Comparison of ENCODE assay signal across 9 cellular contexts in the genomic region with DNA sequence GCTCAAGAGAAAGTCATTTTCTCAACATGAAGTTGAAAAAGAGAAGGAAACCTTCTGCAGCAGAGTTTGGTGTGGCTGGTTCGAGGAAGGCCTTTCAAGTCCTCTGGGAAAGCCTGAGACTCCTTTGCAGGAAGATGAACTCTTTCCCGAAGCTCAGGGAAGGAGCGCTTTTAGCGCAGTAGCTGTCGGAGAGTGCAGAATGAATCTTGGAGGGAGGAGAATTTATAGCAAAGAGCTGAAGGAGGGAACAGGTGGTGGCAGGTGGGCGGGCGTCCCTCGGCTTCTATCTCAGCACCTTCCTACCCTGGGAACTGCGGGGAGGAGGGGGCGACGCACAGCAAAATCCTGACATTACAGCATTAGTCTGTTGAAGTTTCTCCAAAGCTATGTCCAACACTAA. TPM values are rescaled to one million over a fixed set of nuclear protein-coding genes. Genes with fewer than 3 reads are reported as not detected.
A peak's percentile ranks its signal among the peaks of the same experiment; 100 is the strongest.
DNase-seq lines count a peak whose midpoint lies in the region; ATAC-seq and TF ChIP-seq lines count a peak whose summit lies in the region.
"Had no signal": no experiment of that assay in that cellular context is flagged by ENCODE, and none has a peak within 500 bp of the region (broad histone marks: within the 10 kb centered on the region; RNA-seq: fewer than 3 reads in every experiment).

A gene (minus strand): TSS at position 198 of the 400 bp plus-strand sequence. CDS start 436 bp downstream, outside the sequence.

- H2BK5ac ChIP-seq in IMR-90 (ENCODE audit: low read depth, low read length, poor library complexity, severe bottlenecking) = peak within 1 kb of the TSS; percentile 35

- H3K18ac ChIP-seq in IMR-90 (ENCODE audit: low read depth, low read length) = peak within 1 kb of the TSS; percentile 74

- H3K27ac ChIP-seq in AG04450 (ENCODE audit: low read depth, low read length) (peak within 1 kb of the TSS; percentile 88), IMR-90 (ENCODE audit: insufficient read depth, low read length) (peak within 1 kb of the TSS; percentile 61), cingulate gyrus (ENCODE audit: low read depth, low read length) (peak within 1 kb of the TSS; percentile 75)

- CTCF ChIA-PET in AG04450 (lab: Charles Lee) (interaction anchor here (0.6 to 3.1 kb wide), 5 partner anchors 19 to 116 kb away, joined by 3 to 21 read pairs (median 4); no protein-coding TSS in a partner anchor), IMR-90 (lab: Yijun Ruan, JAX) (interaction anchor here (1.0 to 1.4 kb wide), 2 partner anchors 17 to 70 kb away, joined by 3 to 4 read pairs; no protein-coding TSS in a partner anchor)

- H3K9me3 Mint-ChIP-seq in naive B cell = no peaks in the 10 kb centered on the region

- peak within 1 kb of the TSS; percentile 94 for H2BK120ac ChIP-seq in IMR-90 (ENCODE audit: low read depth, low read length)

- H3K9me1 ChIP-seq in IMR-90 (ENCODE audit: insufficient read depth, low read length) = no peaks in the 10 kb centered on the region

- no TSS peak for BruUV-seq in IMR-90 (replicated peaks; lab: Mats Ljungman, UMichigan)

- no peak within 1 kb of the TSS for H2AK5ac ChIP-seq in IMR-90 (ENCODE audit: low read depth, low read length)

- H3K14ac ChIP-seq in IMR-90 (replicated peaks; ENCODE audit: low read depth, low read length) = peak within 1 kb of the TSS; percentile 93

- peaks cover 3 to 8% (median 8%) of the 10 kb centered on the region in 3 donors for H3K4me1 Mint-ChIP-seq in naive B cell

- DNase-seq in AG04450 (ENCODE audit: low read depth, low spot score) (no peak), IMR-90 (peak; percentile 7), naive B cell (no peak), NCI-H2107 (lab: John Stamatoyannopoulos, UW) (no peak), NCI-H1105 (lab: John Stamatoyannopoulos, UW) (no peak)
- DNase-seq: effector CD8-positive, alpha-beta T cell had no signal

- peaks cover 33 to 41% (median 34%) of the 10 kb centered on the region in 3 donors for H3K27me3 Mint-ChIP-seq in naive B cell

- H4K20me1 ChIP-seq in IMR-90 (ENCODE audit: insufficient read depth, low read length) = no peaks in the 10 kb centered on the region

- peak within 1 kb of the TSS; percentile 65; the same call in 1 of the 2 replicates for H3K56ac ChIP-seq in IMR-90 (ENCODE audit: extremely low read depth, insufficient read depth, low read length)

- no peak for TF ChIP-seq POLR2A in IMR-90 (IDR thresholded peaks at IDR 0.05; ENCODE audit: low read depth, low read length)

- H4K5ac ChIP-seq in IMR-90 (ENCODE audit: low read depth, low read length) = peak within 1 kb of the TSS; percentile 58

- H3K4me3 ChIP-seq in AG04450 (ENCODE audit: low read depth, low read length) (peak within 1 kb of the TSS; percentile 79), IMR-90 (ENCODE audit: insufficient read depth, low read depth, low read length) (peak within 1 kb of the TSS; percentile 63)

- dilution Hi-C loops in IMR-90 (cut with HindIII; ENCODE audit: low sequenced_read_pairs, unreplicated experiment) = no loop called here

- peak within 1 kb of the TSS in 1 of 6 donors; percentile 21 for H3K27ac Mint-ChIP-seq in naive B cell

- H3K4me3 Mint-ChIP-seq in naive B cell = peak within 1 kb of the TSS; percentile 72 to 87 (median 82)

- no peak for TF ChIP-seq RAD21 in IMR-90 (IDR thresholded peaks at IDR 0.05; ENCODE audit: low read length)

- peak within 1 kb of the TSS; percentile 85 for H3K4ac ChIP-seq in IMR-90 (ENCODE audit: low read depth, low read length)

- peak within 1 kb of the TSS; percentile 97 for H3K4me2 ChIP-seq in IMR-90 (ENCODE audit: low read depth, low read length)

- POLR2A ChIA-PET in AG04450 (lab: Yijun Ruan, JAX) (no interaction called here), IMR-90 (lab: Charles Lee; ENCODE audit: unreplicated experiment) (interaction anchor here (0.6 kb wide), 1 partner anchor 653 kb away, joined by 3 read pairs; no protein-coding TSS in a partner anchor)

- peak within 1 kb of the TSS; percentile 93 for H4K91ac ChIP-seq in IMR-90 (ENCODE audit: insufficient read depth, low read depth, low read length)

- ATAC-seq in IMR-90 (ENCODE audit: low read depth) (no peak), naive B cell (ENCODE audit: low read depth in 2 of 2) (no peak), GM21423 (IDR thresholded peaks at IDR 0.05; ENCODE audit: unreplicated experiment) (no peak), GM18870 (IDR thresholded peaks at IDR 0.05; ENCODE audit: unreplicated experiment) (no peak)

- peak within 1 kb of the TSS; percentile 100 for H2AFZ ChIP-seq in IMR-90 (replicated peaks; ENCODE audit: low read length, poor library complexity)

- H4K8ac ChIP-seq in IMR-90 (ENCODE audit: low read depth in 2 of 2, low read length in 2 of 2) = peak within 1 kb of the TSS; percentile 75 to 94

- 6% methylated on average over 3 of the region's 11 CpGs; no CpG with 5 or more reads in 1 of the 2 experiments for WGBS in IMR-90 (ENCODE audit: extremely low coverage in 2 of 2, insufficient read length in 1 of 2), 2 experiments

- H3K36me3 Mint-ChIP-seq in naive B cell = no peaks in the 10 kb centered on the region

- peak within 1 kb of the TSS; percentile 94 for H2AK9ac ChIP-seq in IMR-90 (replicated peaks; ENCODE audit: low read depth, low read length, poor library complexity)

- TF ChIP-seq CTCF in AG04450 (IDR thresholded peaks at IDR 0.05; ENCODE audit: low read depth, low read length) = no peak
- TF ChIP-seq CTCF in IMR-90 (conservative IDR thresholded peaks at IDR 0.05; ENCODE audit: low read depth, low read length) = no peak

- peak within 1 kb of the TSS; percentile 62 for H3K23ac ChIP-seq in IMR-90 (ENCODE audit: low read depth, low read length)

- H3K9me3 ChIP-seq in AG04450 (ENCODE audit: control insufficient read depth, insufficient read depth, low read length) = no peaks in the 10 kb centered on the region
- H3K9me3 ChIP-seq in IMR-90 (ENCODE audit: control insufficient read depth, insufficient read depth, low read length) = no peaks in the 10 kb centered on the region

- H3K27me3 ChIP-seq in AG04450 (ENCODE audit: control insufficient read depth, insufficient read depth, low read length) (peaks cover 16% of the 10 kb centered on the region), IMR-90 (ENCODE audit: control insufficient read depth, insufficient read depth, low read length) (peaks cover 12% of the 10 kb centered on the region)

- in situ Hi-C loops in IMR-90 (cut with MboI; ENCODE audit: low sequenced_read_pairs) = no loop called here

- H2BK20ac ChIP-seq in IMR-90 (ENCODE audit: low read depth, low read length) = peak within 1 kb of the TSS; percentile 76

- H2BK15ac ChIP-seq in IMR-90 (ENCODE audit: low read depth, low read length) = peak within 1 kb of the TSS; percentile 97; the same call in 2 of the 3 replicates

- no peaks in the 10 kb centered on the region; the same call in 1 of the 2 replicates for H3K4me1 ChIP-seq in IMR-90 (ENCODE audit: control insufficient read depth, insufficient read depth, low read length)

- intact Hi-C loops in IMR-90 (cut with micrococcal nuclease) = no loop called here

- no peaks in the 10 kb centered on the region for H3K79me1 ChIP-seq in IMR-90 (ENCODE audit: low read depth in 1 of 2, low read length in 2 of 2)

- H3K36me3 ChIP-seq in IMR-90 (ENCODE audit: control insufficient read depth, insufficient read depth, low read length) = no peaks in the 10 kb centered on the region

- peak within 1 kb of the TSS; percentile 75 for H3K9ac ChIP-seq in IMR-90 (ENCODE audit: low read depth, low read length)

TF ChIP-seq in IMR-90, 13 proteins besides CTCF, POLR2A, EP300 and RAD21:
- TF ChIP-seq, protein P1, sequence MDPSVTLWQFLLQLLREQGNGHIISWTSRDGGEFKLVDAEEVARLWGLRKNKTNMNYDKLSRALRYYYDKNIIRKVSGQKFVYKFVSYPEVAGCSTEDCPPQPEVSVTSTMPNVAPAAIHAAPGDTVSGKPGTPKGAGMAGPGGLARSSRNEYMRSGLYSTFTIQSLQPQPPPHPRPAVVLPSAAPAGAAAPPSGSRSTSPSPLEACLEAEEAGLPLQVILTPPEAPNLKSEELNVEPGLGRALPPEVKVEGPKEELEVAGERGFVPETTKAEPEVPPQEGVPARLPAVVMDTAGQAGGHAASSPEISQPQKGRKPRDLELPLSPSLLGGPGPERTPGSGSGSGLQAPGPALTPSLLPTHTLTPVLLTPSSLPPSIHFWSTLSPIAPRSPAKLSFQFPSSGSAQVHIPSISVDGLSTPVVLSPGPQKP (IDR thresholded peaks at IDR 0.05; ENCODE audit: borderline replicate concordance, low read depth, low read length) = no peak
- TF ChIP-seq MAZ (IDR thresholded peaks at IDR 0.05; ENCODE audit: borderline replicate concordance, low read depth, low read length) = no peak
- TF ChIP-seq BHLHE40 (IDR thresholded peaks at IDR 0.05; ENCODE audit: low read depth, low read length) = no peak
- no peak for TF ChIP-seq CHD1 (IDR thresholded peaks at IDR 0.05; ENCODE audit: low read depth, low read length)

RNA-seq across cellular contexts. Expression of the gene that starts here (rescaled TPM):
- polyA plus RNA-seq in AG04450 (2011; rRNA removed) (0.06 TPM in 1 of 2 replicates, not detected in the other), IMR-90 (2012; rRNA removed) (0.05 TPM in 1 of 2 replicates, not detected in the other), naive B cell (ENCODE audit: low read depth in 6 of 6) (under 1 TPM in 1 of 6 donors, not detected in 5; 0.23 TPM)
- polyA minus RNA-seq in AG04450 (2011; rRNA and poly(A)+ RNA removed) = not detected in 2 replicates
- total RNA-seq in IMR-90 (2012; rRNA removed) = not detected in 2 replicates
- 0.04 and 0.14 TPM in 2 replicates for polyA plus RNA-seq in IMR-90 (2012; cell fraction: cytosol; rRNA removed)
- polyA plus RNA-seq in IMR-90 (2012; cell fraction: nucleus; rRNA removed; ENCODE audit: low replicate concordance) = 0.12 and 0.13 TPM in 2 replicates

Comparison
In these comparisons a context has a peak if more than half of its experiments do, and no peak if none do; other contexts are left out.
1. Peak in DNase-seq, H3K4me3 ChIP-seq, H3K27ac ChIP-seq, H3K9ac ChIP-seq and H3K4me2 ChIP-seq in IMR-90; RNA of the gene not detected or under 1 TPM.